In the genomic region with DNA sequence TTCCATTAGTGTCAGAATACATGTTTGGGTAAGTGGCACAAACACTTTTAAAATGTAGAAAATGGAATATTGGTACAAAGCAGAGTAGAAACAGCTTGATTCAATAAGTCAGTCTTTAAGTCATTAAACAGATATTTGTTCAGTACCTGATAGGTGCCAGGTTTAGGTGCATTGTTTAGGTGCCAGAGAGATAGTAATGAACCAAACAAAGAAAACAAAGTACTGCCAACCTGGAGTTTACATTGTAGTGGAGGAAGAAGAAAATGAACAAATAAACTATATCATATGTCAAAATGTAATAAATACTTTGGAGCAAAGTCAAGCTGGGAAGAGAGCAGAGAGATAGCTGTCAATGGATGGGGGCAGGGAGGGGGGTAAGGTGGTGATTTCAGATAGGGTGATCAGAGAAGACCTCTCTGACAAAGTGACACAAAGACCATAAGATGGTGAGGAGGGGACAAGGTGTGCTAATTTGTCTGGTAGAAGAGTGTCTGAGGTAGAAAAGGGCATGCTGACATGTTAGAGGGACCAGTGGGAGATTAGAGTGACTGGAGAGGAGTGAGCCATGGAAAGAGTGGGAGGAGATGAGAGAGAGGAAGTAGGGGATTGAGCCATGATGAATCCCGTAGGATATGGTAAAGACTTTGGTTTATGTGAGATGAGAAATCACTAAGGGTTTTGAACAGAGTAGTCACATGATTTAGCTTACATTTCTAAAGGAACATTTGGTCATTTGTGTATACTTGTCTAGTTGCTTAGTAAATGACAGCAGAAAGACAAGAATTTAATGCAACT, we compare ENCODE assay signal across 15 cellular contexts.
DNase-seq lines count a peak whose midpoint lies in the region; ATAC-seq, FAIRE-seq and TF ChIP-seq lines count a peak whose summit lies in the region.
"Had no signal": no experiment of that assay in that cellular context is flagged by ENCODE, and none has a peak within 500 bp of the region (broad histone marks: within the 10 kb centered on the region; RNA-seq: fewer than 3 reads in every experiment).

No MANE protein-coding gene starts in this region.

- no peaks in the 10 kb centered on the region for H3K9me1 ChIP-seq in keratinocyte (ENCODE audit: control insufficient read depth, extremely low read depth, insufficient read depth, low read length)

- ATAC-seq in HG02623 (IDR thresholded peaks at IDR 0.05; ENCODE audit: unreplicated experiment), result no peak

- H3K23me2 ChIP-seq in H9 (ENCODE audit: insufficient read length, low read depth, low read length, poor library complexity, severe bottlenecking), result no peaks in the 10 kb centered on the region

- no peak overlapping the region for H2AK5ac ChIP-seq in H9 (ENCODE audit: insufficient read length, low read length)

- no peak overlapping the region for H3K18ac ChIP-seq in H9 (ENCODE audit: insufficient read length, low read depth, low read length)

- no peak overlapping the region for H2BK20ac ChIP-seq in H9 (ENCODE audit: low read depth, low read length, poor library complexity, severe bottlenecking)

- H3K36me3 ChIP-seq in keratinocyte (ENCODE audit: control insufficient read depth in 2 of 2, extremely low read depth in 1 of 2, insufficient read depth in 2 of 2, low read length in 2 of 2), result no peaks in the 10 kb centered on the region
- H3K36me3 ChIP-seq: BLaER1, MG63 had no signal

- no peak for TF ChIP-seq CTCF in H9 (conservative IDR thresholded peaks at IDR 0.05)
- TF ChIP-seq CTCF in keratinocyte (optimal IDR thresholded peaks at IDR 0.05 in 1 of 3, IDR thresholded peaks at IDR 0.05 in 1 of 3, conservative IDR thresholded peaks at IDR 0.05 in 1 of 3; ENCODE audit: extremely low read depth in 1 of 3, insufficient read depth in 2 of 3, low read length in 3 of 3), result no peak
- no peak for TF ChIP-seq CTCF in GM20000 (IDR thresholded peaks at IDR 0.05; ENCODE audit: extremely low read depth, missing control alignments)

- no CpG with 5 or more reads among the region's 1 CpG for WGBS in H9 (ENCODE audit: extremely low coverage, insufficient read length, low lambda C conversion rate)

- H3K79me1 ChIP-seq in H9 (ENCODE audit: insufficient read depth, low read depth, low read length, poor library complexity, severe bottlenecking), result no peaks in the 10 kb centered on the region

- no peak overlapping the region for H3K4ac ChIP-seq in H9 (ENCODE audit: low read depth, low read length)

- no peak overlapping the region for H3K56ac ChIP-seq in H9 (ENCODE audit: insufficient read length, low read depth, low read length)

- H3K4me3 ChIP-seq in keratinocyte (ENCODE audit: control insufficient read depth in 2 of 3, extremely low read depth in 1 of 3, insufficient read depth in 2 of 3, low read depth in 1 of 3, low read length in 3 of 3), result no peak overlapping the region
- H3K4me3 ChIP-seq: BLaER1, MG63 had no signal

- H3K27me3 ChIP-seq in H9 (ENCODE audit: insufficient read depth, low read length) (no peaks in the 10 kb centered on the region), keratinocyte (ENCODE audit: control insufficient read depth, extremely low read depth, insufficient read depth, low read length) (no peaks in the 10 kb centered on the region)
- H3K27me3 ChIP-seq: BLaER1, MG63 had no signal

- H3K27ac ChIP-seq in H9 (ENCODE audit: insufficient read length, low read depth, low read length) (no peak overlapping the region), keratinocyte (ENCODE audit: control insufficient read depth, insufficient read depth, low read length) (no peak overlapping the region)
- H3K27ac ChIP-seq: BLaER1, KMS-11 had no signal

- H3K4me3 Mint-ChIP-seq in H9, result no peak overlapping the region

- H3K23ac ChIP-seq in H9 (ENCODE audit: insufficient read length, low read depth, low read length), result no peak overlapping the region

- H2BK5ac ChIP-seq in H9 (ENCODE audit: insufficient read length, low read length), result no peak overlapping the region

- H2BK120ac ChIP-seq in H9 (ENCODE audit: low read depth, low read length, poor library complexity, severe bottlenecking), result no peak overlapping the region

- H3K27ac Mint-ChIP-seq in H9, result peak overlapping the region in 2 of 3 experiments; percentile 1 to 54; a peak in 3 of 7 replicates

- no peaks in the 10 kb centered on the region for H3K36me3 Mint-ChIP-seq in H9 (ENCODE audit: insufficient read depth in 1 of 3, low read depth in 3 of 3)

- H3K9me3 Mint-ChIP-seq in H9, result no peaks in the 10 kb centered on the region

- H4K91ac ChIP-seq in H9 (ENCODE audit: insufficient read length, low read depth, low read length), result no peak overlapping the region

- H2AFZ ChIP-seq in H9 (ENCODE audit: low read length), result no peak overlapping the region
- no peak overlapping the region for H2AFZ ChIP-seq in keratinocyte (ENCODE audit: control insufficient read depth, low read length)

- H3K9me3 ChIP-seq in H9 (ENCODE audit: control insufficient read depth, low read depth, low read length), result no peaks in the 10 kb centered on the region
- H3K9me3 ChIP-seq in keratinocyte (ENCODE audit: control insufficient read depth, low read depth, low read length), result no peaks in the 10 kb centered on the region
- H3K9me3 ChIP-seq: MG63 had no signal

- H2BK12ac ChIP-seq in H9 (ENCODE audit: insufficient read length, low read depth, low read length), result no peak overlapping the region

- FAIRE-seq in keratinocyte (lab: Jason Lieb, UNC), result peak; percentile 60

- H3K14ac ChIP-seq in H9 (ENCODE audit: insufficient read depth, low read length), result no peak overlapping the region

- H3K4me2 ChIP-seq in H9 (ENCODE audit: insufficient read depth, insufficient read length, low read length) (no peak overlapping the region), keratinocyte (ENCODE audit: control insufficient read depth, extremely low read depth, insufficient read depth, low read depth, low read length) (no peak overlapping the region)
- H3K4me2 ChIP-seq: BLaER1, KMS-11 had no signal

- dilution Hi-C loops in keratinocyte (cut with MboI; ENCODE audit: extremely low pct_ligation_motif_present, low sequenced_read_pairs), result no loop called here

- no peak overlapping the region for H3K9ac ChIP-seq in H9 (ENCODE audit: extremely low read depth, insufficient read length, low read length)
- no peak overlapping the region for H3K9ac ChIP-seq in keratinocyte (ENCODE audit: control insufficient read depth, extremely low read depth, insufficient read depth, low read length)
- H3K9ac ChIP-seq: BLaER1, KMS-11 had no signal

- H4K20me1 ChIP-seq in H9 (ENCODE audit: control insufficient read depth, insufficient read depth, insufficient read length) (no peaks in the 10 kb centered on the region), keratinocyte (ENCODE audit: control insufficient read depth, extremely low read depth, insufficient read depth, low read length) (no peaks in the 10 kb centered on the region)
- H4K20me1 ChIP-seq: BLaER1 had no signal

- H3K4me1 Mint-ChIP-seq in H9, result peaks cover 6 to 8% of the 10 kb centered on the region in 2 experiments; a peak in 3 of 4 replicates

- no peak overlapping the region for H2BK15ac ChIP-seq in H9 (ENCODE audit: low read depth, low read length)

- no peaks in the 10 kb centered on the region for H3K4me1 ChIP-seq in H9 (ENCODE audit: insufficient read depth, low read length)
- peaks cover 10% of the 10 kb centered on the region for H3K4me1 ChIP-seq in keratinocyte (ENCODE audit: control insufficient read depth, extremely low read depth, insufficient read depth, low read length)
- H3K4me1 ChIP-seq: BLaER1 had no signal

- no peak overlapping the region for H4K5ac ChIP-seq in H9 (ENCODE audit: insufficient read length, low read depth, low read length)

- DNase-seq in CD1c-positive myeloid dendritic cell (ENCODE audit: extremely low spot score), result peak; percentile 38
- no peak for DNase-seq in H9
- DNase-seq in amniotic epithelial cell (ENCODE audit: low read depth), result peak; percentile 13
- DNase-seq in keratinocyte (ENCODE audit: low read depth, low spot score), result no peak
- no peak for DNase-seq in SHP77 (lab: John Stamatoyannopoulos, UW)
- no peak for DNase-seq in GM20000 (ENCODE audit: low spot score)
- DNase-seq: DND-41, GF-D8, MG63, NCI-H1092 treated with DMSO at 0.1 percent for 48 hours, NCI-H1694, NCI-H524 treated with DMSO at 0.1 percent for 48 hours had no signal

- no peaks in the 10 kb centered on the region for H3K27me3 Mint-ChIP-seq in H9 (ENCODE audit: low read depth)

- no peaks in the 10 kb centered on the region for H3K79me2 ChIP-seq in H9 (ENCODE audit: insufficient read depth, low read length)
- H3K79me2 ChIP-seq in keratinocyte (ENCODE audit: control insufficient read depth, insufficient read depth, low read length), result peaks cover 9% of the 10 kb centered on the region

- H4K8ac ChIP-seq in H9 (replicated peaks; ENCODE audit: insufficient read length, low read depth, low read length), result no peak overlapping the region

- H3T11ph ChIP-seq in H9 (ENCODE audit: low read length), result no peak overlapping the region

Comparison
In these comparisons a context has a peak if more than half of its experiments do, and no peak if none do; other contexts are left out.
1. DNase-seq: peak in CD1c-positive myeloid dendritic cell (single experiment) and amniotic epithelial cell (single experiment); none in H9 (single experiment), keratinocyte (single experiment), SHP77 (0 of 2) and GM20000 (single experiment).